Comparison of ENCODE assay signal across 9 cellular contexts in the genomic region with DNA sequence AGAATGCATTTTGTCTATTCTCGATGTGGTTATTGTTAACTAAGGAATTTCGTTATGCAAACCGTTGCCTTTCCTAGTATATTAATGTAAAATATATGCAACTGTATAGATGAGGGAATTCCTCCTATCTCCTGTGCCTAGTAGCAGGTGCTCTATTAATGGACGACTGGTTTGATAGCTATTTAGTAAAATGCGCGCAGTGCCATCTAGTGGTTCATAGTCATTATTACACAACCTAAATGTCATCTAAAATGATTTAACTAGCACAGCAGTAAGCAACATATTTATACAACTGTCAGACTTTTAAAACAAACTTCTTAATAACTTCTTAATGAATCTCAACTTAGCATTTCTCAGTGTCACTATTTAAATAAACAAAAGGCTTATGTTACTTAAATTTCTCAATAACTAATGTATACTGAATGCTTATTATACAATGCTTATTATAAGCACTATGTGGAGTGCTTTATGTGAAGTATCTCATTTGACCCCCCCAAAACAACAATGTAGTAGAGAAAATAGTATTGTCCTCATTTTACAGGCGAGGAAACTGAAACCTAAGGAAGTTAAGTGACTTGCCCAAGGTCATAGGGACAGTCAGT.
A peak's percentile ranks its signal among the peaks of the same experiment; 100 is the strongest.
DNase-seq lines count a peak whose midpoint lies in the region; ATAC-seq and TF ChIP-seq lines count a peak whose summit lies in the region.
"Had no signal": no experiment of that assay in that cellular context is flagged by ENCODE, and none has a peak within 500 bp of the region (broad histone marks: within the 10 kb centered on the region; RNA-seq: fewer than 3 reads in every experiment).

No MANE protein-coding gene starts in this region.

- no peaks in the 10 kb centered on the region for H4K20me1 ChIP-seq in OCI-LY7 (ENCODE audit: insufficient read depth, low read length)

- H3K4me2 ChIP-seq in OCI-LY7 (ENCODE audit: low read length), result no peak overlapping the region
- H3K4me2 ChIP-seq: BLaER1 treated with 17β-estradiol and CSF1 and Interleukin-3, amounts not matched to agents 10 nM and 100 nM had no signal

- no peak overlapping the region for H2AFZ ChIP-seq in OCI-LY7 (ENCODE audit: low read length)

- H3K9me2 ChIP-seq in OCI-LY7 (ENCODE audit: insufficient read depth, low read length), result no peaks in the 10 kb centered on the region

- DNase-seq in activated CD4-positive, alpha-beta T cell treated with anti-CD3 and anti-CD28 coated beads for 24 hours (ENCODE audit: low read depth in 2 of 2), result peak; percentile 7 to 17
- DNase-seq in activated CD4-positive, alpha-beta T cell treated with anti-CD3 and anti-CD28 coated beads for 1 hour, result no peak
- DNase-seq in LHCN-M2 (ENCODE audit: low read depth) (peak; percentile 62), OCI-LY7 (ENCODE audit: low spot score) (peak; percentile 47), T47D (ENCODE audit: low read depth in 1 of 2, low spot score in 1 of 2) (peak; percentile 20 to 69), inferior parietal cortex (ENCODE audit: extremely low spot score) (peak; percentile 93)
- DNase-seq in stimulated activated CD4-positive, alpha-beta T cell treated with anti-CD3 and anti-CD28 coated beads, TNF-alpha, amount 100 ng/mL, for 24 hours (ENCODE audit: low read depth in 3 of 3), result peak in 2 of 3 experiments; percentile 7 to 14

- POLR2A ChIA-PET in OCI-LY7 (lab: Charles Lee), result no interaction called here

- peak; percentile 82 for ATAC-seq in GM21786 (IDR thresholded peaks at IDR 0.05; ENCODE audit: unreplicated experiment)

- TF ChIP-seq CTCF in OCI-LY7 (conservative IDR thresholded peaks at IDR 0.05; ENCODE audit: low read length), result peak; percentile 82

- no peak overlapping the region for H3K4me3 ChIP-seq in OCI-LY7 (ENCODE audit: low read depth, low read length, poor library complexity, severe bottlenecking)
- H3K4me3 ChIP-seq: BLaER1 treated with 17β-estradiol and CSF1 and Interleukin-3, amounts not matched to agents 10 nM and 100 nM had no signal

- BruUV-seq in OCI-LY7 (replicated peaks; lab: Mats Ljungman, UMichigan), result no TSS peak

- no peak overlapping the region for H3K27ac ChIP-seq in OCI-LY7 (ENCODE audit: low read depth, low read length, poor library complexity, severe bottlenecking)
- H3K27ac ChIP-seq: BLaER1 treated with 17β-estradiol and CSF1 and Interleukin-3, amounts not matched to agents 10 nM and 100 nM had no signal

- H3K4me1 ChIP-seq in OCI-LY7 (ENCODE audit: insufficient read depth, low read length, poor library complexity, severe bottlenecking), result no peaks in the 10 kb centered on the region
- H3K4me1 ChIP-seq: BLaER1 treated with 17β-estradiol and CSF1 and Interleukin-3, amounts not matched to agents 10 nM and 100 nM had no signal

- in situ Hi-C loops in T47D (cut with HindIII; ENCODE audit: low pct_unique_long_range_greater_than_20kb, low sequenced_read_pairs), result no loop called here

- CTCF ChIA-PET in OCI-LY7 (lab: Charles Lee; ENCODE audit: unreplicated experiment), result no interaction called here

- intact Hi-C loops in OCI-LY7 (cut with micrococcal nuclease; ENCODE audit: unreplicated experiment), result loop anchor here (10.0 kb wide), 2 partner anchors 133 to 1553 kb away; no protein-coding TSS in a partner anchor

- no peaks in the 10 kb centered on the region for H3K36me3 ChIP-seq in OCI-LY7 (ENCODE audit: insufficient read depth, low read length)

- H3K9me3 ChIP-seq in OCI-LY7 (ENCODE audit: low read length), result no peaks in the 10 kb centered on the region

- no peaks in the 10 kb centered on the region for H3K79me2 ChIP-seq in OCI-LY7 (ENCODE audit: insufficient read depth, low read depth, low read length)
